Comparison of ENCODE assay signal across 9 cellular contexts in genomic region chr1:6783221-6783620, GRCh38. TPM values are rescaled to one million over a fixed set of nuclear protein-coding genes. Genes with fewer than 3 reads are reported as not detected.
DNase-seq lines count a peak whose midpoint lies in the region; ATAC-seq and TF ChIP-seq lines count a peak whose summit lies in the region.
"Had no signal": no experiment of that assay in that cellular context is flagged by ENCODE, and none has a peak within 500 bp of the region (broad histone marks: within the 10 kb centered on the region; RNA-seq: fewer than 3 reads in every experiment).

No MANE protein-coding gene starts in this region.

- H3K27ac ChIP-seq in RWPE2 (ENCODE audit: poor library complexity, severe bottlenecking), result no peak overlapping the region

- no peak for TF ChIP-seq POLR2A in erythroblast (IDR thresholded peaks at IDR 0.05; ENCODE audit: low read length)

- H3K9me3 ChIP-seq in RWPE2 (ENCODE audit: severe bottlenecking), result no peaks in the 10 kb centered on the region
- H3K9me3 ChIP-seq in skeletal muscle satellite cell (replicated peaks; ENCODE audit: low read length), result no peaks in the 10 kb centered on the region

- peak overlapping the region; percentile 91 for H3K4me3 ChIP-seq in RWPE2 (ENCODE audit: severe bottlenecking)
- no peak overlapping the region for H3K4me3 ChIP-seq in skeletal muscle satellite cell (ENCODE audit: low read length)

- no peaks in the 10 kb centered on the region for H3K9me3 Mint-ChIP-seq in T-helper 2 cell treated with Interferon-gamma antibody and Interleukin-4, amounts not matched to agents 5 μg/mL and 100 μg/mL, for 36 hours

- H3K4me2 ChIP-seq in skeletal muscle satellite cell (ENCODE audit: low read length), result peak overlapping the region; percentile 93

- H3K4me1 Mint-ChIP-seq in T-helper 2 cell treated with Interferon-gamma antibody and Interleukin-4, amounts not matched to agents 5 μg/mL and 100 μg/mL, for 36 hours (ENCODE audit: low read depth), result peaks cover 25% of the 10 kb centered on the region

- peaks cover 10% of the 10 kb centered on the region for H3K27me3 Mint-ChIP-seq in T-helper 2 cell treated with Interferon-gamma antibody and Interleukin-4, amounts not matched to agents 5 μg/mL and 100 μg/mL, for 36 hours (ENCODE audit: low read depth)

- ATAC-seq in RWPE2 (ENCODE audit: low read depth) (no peak), HG03108 (IDR thresholded peaks at IDR 0.05; ENCODE audit: unreplicated experiment) (no peak), GM21447 (IDR thresholded peaks at IDR 0.05; ENCODE audit: unreplicated experiment) (no peak)

- H3K27ac Mint-ChIP-seq in T-helper 2 cell treated with Interferon-gamma antibody and Interleukin-4, amounts not matched to agents 5 μg/mL and 100 μg/mL, for 36 hours, result no peak overlapping the region

- H3K36me3 Mint-ChIP-seq in T-helper 2 cell treated with Interferon-gamma antibody and Interleukin-4, amounts not matched to agents 5 μg/mL and 100 μg/mL, for 36 hours (ENCODE audit: low read depth), result peaks cover 2% of the 10 kb centered on the region

- DNase-seq in T-helper 2 cell treated with Interferon-gamma antibody and Interleukin-4, amounts not matched to agents 5 μg/mL and 100 μg/mL, for 36 hours (ENCODE audit: low spot score), result no peak
- DNase-seq in T-helper 2 cell (no peak), RWPE2 (ENCODE audit: low spot score) (no peak), erythroblast (lab: John Stamatoyannopoulos, UW) (peak; percentile 38 to 41), NCI-H345 treated with DMSO at 0.1 percent for 48 hours (lab: John Stamatoyannopoulos, UW; ENCODE audit: unreplicated experiment) (no peak)
- DNase-seq: ACHN had no signal

- H3K27me3 ChIP-seq in RWPE2 (ENCODE audit: insufficient read depth, poor library complexity, severe bottlenecking) (no peaks in the 10 kb centered on the region), skeletal muscle satellite cell (ENCODE audit: control insufficient read depth, insufficient read depth, low read length) (no peaks in the 10 kb centered on the region)

- H3K4me1 ChIP-seq in RWPE2 (ENCODE audit: insufficient read depth, poor library complexity, severe bottlenecking), result peaks cover 7% of the 10 kb centered on the region
- peaks cover 16% of the 10 kb centered on the region for H3K4me1 ChIP-seq in skeletal muscle satellite cell (ENCODE audit: control insufficient read depth, insufficient read depth, low read length)

- no peak for TF ChIP-seq CTCF in RWPE2 (IDR thresholded peaks at IDR 0.05; ENCODE audit: poor library complexity, severe bottlenecking)

- H3K36me3 ChIP-seq in RWPE2 (ENCODE audit: low read depth) (no peaks in the 10 kb centered on the region; the same call in 1 of the 2 replicates), skeletal muscle satellite cell (ENCODE audit: insufficient read depth, low read length) (no peaks in the 10 kb centered on the region)

- peak overlapping the region; percentile 83 for H3K4me3 Mint-ChIP-seq in T-helper 2 cell treated with Interferon-gamma antibody and Interleukin-4, amounts not matched to agents 5 μg/mL and 100 μg/mL, for 36 hours

- peak overlapping the region; percentile 98 for H3K9ac ChIP-seq in skeletal muscle satellite cell (ENCODE audit: low read depth, low read length)

RNA-seq across cellular contexts. Expression of gene CAMTA1, which starts 2.0 kb away (rescaled TPM):
- total RNA-seq in skeletal muscle satellite cell (2012; rRNA removed), result 58.6 and 70.8 TPM in 2 replicates

Comparison
In these comparisons a context has a peak if more than half of its experiments do, and no peak if none do; other contexts are left out.
1. DNase-seq: peak in erythroblast (2 of 2); none in T-helper 2 cell treated with Interferon-gamma antibody and Interleukin-4, amounts not matched to agents 5 μg/mL and 100 μg/mL, for 36 hours (single experiment), T-helper 2 cell (0 of 5), RWPE2 (single experiment) and NCI-H345 treated with DMSO at 0.1 percent for 48 hours (single experiment).